In the genomic region with DNA sequence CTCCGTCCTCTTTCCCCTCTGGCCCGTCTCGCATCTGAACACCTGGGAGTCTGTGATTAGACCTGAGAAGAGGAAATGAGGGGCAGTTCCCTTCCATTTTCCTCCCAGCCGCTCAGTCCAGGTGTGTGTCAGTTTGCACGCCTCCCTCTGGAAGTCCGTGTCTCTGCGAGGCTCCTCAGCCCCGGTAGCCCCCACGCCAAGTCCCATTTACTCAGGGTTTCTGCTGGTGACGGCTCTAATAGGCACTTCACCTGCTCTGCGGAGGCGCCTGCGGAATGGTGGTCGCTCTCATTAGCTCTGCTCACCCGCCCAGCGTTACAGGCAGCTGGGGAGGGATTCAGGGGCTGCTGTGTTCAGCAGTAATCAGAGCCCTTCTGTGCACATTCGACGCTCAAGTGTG, we compare ENCODE assay signal across 1 cellular context.
TF ChIP-seq lines count a peak whose summit lies in the region.

No MANE protein-coding gene starts in this region.

TF ChIP-seq in WTC11, 78 proteins besides CTCF, POLR2A, EP300 and RAD21 (continued from another document):
- TF ChIP-seq, protein P1, sequence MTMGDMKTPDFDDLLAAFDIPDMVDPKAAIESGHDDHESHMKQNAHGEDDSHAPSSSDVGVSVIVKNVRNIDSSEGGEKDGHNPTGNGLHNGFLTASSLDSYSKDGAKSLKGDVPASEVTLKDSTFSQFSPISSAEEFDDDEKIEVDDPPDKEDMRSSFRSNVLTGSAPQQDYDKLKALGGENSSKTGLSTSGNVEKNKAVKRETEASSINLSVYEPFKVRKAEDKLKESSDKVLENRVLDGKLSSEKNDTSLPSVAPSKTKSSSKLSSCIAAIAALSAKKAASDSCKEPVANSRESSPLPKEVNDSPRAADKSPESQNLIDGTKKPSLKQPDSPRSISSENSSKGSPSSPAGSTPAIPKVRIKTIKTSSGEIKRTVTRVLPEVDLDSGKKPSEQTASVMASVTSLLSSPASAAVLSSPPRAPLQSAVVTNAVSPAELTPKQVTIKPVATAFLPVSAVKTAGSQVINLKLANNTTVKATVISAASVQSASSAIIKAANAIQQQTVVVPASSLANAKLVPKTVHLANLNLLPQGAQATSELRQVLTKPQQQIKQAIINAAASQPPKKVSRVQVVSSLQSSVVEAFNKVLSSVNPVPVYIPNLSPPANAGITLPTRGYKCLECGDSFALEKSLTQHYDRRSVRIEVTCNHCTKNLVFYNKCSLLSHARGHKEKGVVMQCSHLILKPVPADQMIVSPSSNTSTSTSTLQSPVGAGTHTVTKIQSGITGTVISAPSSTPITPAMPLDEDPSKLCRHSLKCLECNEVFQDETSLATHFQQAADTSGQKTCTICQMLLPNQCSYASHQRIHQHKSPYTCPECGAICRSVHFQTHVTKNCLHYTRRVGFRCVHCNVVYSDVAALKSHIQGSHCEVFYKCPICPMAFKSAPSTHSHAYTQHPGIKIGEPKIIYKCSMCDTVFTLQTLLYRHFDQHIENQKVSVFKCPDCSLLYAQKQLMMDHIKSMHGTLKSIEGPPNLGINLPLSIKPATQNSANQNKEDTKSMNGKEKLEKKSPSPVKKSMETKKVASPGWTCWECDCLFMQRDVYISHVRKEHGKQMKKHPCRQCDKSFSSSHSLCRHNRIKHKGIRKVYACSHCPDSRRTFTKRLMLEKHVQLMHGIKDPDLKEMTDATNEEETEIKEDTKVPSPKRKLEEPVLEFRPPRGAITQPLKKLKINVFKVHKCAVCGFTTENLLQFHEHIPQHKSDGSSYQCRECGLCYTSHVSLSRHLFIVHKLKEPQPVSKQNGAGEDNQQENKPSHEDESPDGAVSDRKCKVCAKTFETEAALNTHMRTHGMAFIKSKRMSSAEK (CRISPR knock-in tag; IDR thresholded peaks at IDR 0.05; ENCODE audit: borderline replicate concordance): no peak
- no peak for TF ChIP-seq EMX1 (CRISPR knock-in tag; IDR thresholded peaks at IDR 0.05)
- TF ChIP-seq ZNF219 (CRISPR knock-in tag; IDR thresholded peaks at IDR 0.05; ENCODE audit: borderline replicate concordance): no peak
